8 cellular contexts compared by ENCODE assay signal in genomic region chr7:40717242-40717641, GRCh38.
A peak's percentile ranks its signal among the peaks of the same experiment; 100 is the strongest.
DNase-seq lines count a peak whose midpoint lies in the region; ATAC-seq and TF ChIP-seq lines count a peak whose summit lies in the region.

No MANE protein-coding gene starts in this region.

- peak; percentile 37 for DNase-seq in activated CD4-positive, alpha-beta T cell treated with anti-CD3 and anti-CD28 coated beads, Interleukin-2, amount 10 ng/mL, durations not matched to agents 7 days and 5 days
- no peak for DNase-seq in activated CD4-positive, alpha-beta T cell treated with anti-CD3 and anti-CD28 coated beads, Interleukin-2, amount 50 U/mL, for 4 hours
- DNase-seq in NOMO-1 (lab: John Stamatoyannopoulos, UW; ENCODE audit: unreplicated experiment in 2 of 2) (peak; percentile 76 to 78), colonic mucosa (peak; percentile 39), immature natural killer cell (no peak), middle frontal gyrus (ENCODE audit: extremely low spot score, low spot score) (no peak)

- H3K4me3 Mint-ChIP-seq in activated CD4-positive, alpha-beta T cell treated with anti-CD3 and anti-CD28 coated beads, Interleukin-2, amount 10 ng/mL, durations not matched to agents 7 days and 5 days: no peak overlapping the region
- H3K4me3 Mint-ChIP-seq in immature natural killer cell: no peak overlapping the region

- H3K4me3 ChIP-seq in colonic mucosa: no peak overlapping the region
- H3K4me3 ChIP-seq in mesodermal cell (ENCODE audit: extremely low read depth, insufficient read depth, low read length, poor library complexity, severe bottlenecking): no peak overlapping the region

- POLR2A ChIA-PET in activated CD4-positive, alpha-beta T cell treated with anti-CD3 and anti-CD28 coated beads, Interleukin-2, amount 10 ng/mL, durations not matched to agents 7 days and 5 days (lab: Charles Lee): no interaction called here

- no peaks in the 10 kb centered on the region for H3K27me3 ChIP-seq in colonic mucosa

- H3K27ac ChIP-seq in colonic mucosa (no peak overlapping the region), mesodermal cell (ENCODE audit: low read depth, low read length, severe bottlenecking) (peak overlapping the region; percentile 92)

- H3K36me3 ChIP-seq in colonic mucosa: no peaks in the 10 kb centered on the region
- H3K36me3 ChIP-seq in mesodermal cell (ENCODE audit: control insufficient read depth, insufficient read depth, low read length): no peaks in the 10 kb centered on the region

- no peak for TF ChIP-seq CTCF in colonic mucosa (IDR thresholded peaks at IDR 0.05)

- WGBS in mesodermal cell (ENCODE audit: insufficient coverage in 2 of 2), 2 experiments: 34 to 43% methylated on average over 4 of the region's 9 CpGs

- intact Hi-C loops in colonic mucosa (cut with DNase I): no loop called here

- ATAC-seq in HG02885 (IDR thresholded peaks at IDR 0.05; ENCODE audit: poor library complexity, unreplicated experiment): peak; percentile 91

- H3K27ac Mint-ChIP-seq in activated CD4-positive, alpha-beta T cell treated with anti-CD3 and anti-CD28 coated beads, Interleukin-2, amount 10 ng/mL, durations not matched to agents 7 days and 5 days: no peak overlapping the region
- H3K27ac Mint-ChIP-seq in immature natural killer cell: no peak overlapping the region

- no peaks in the 10 kb centered on the region for H3K9me3 Mint-ChIP-seq in activated CD4-positive, alpha-beta T cell treated with anti-CD3 and anti-CD28 coated beads, Interleukin-2, amount 10 ng/mL, durations not matched to agents 7 days and 5 days
- H3K9me3 Mint-ChIP-seq in immature natural killer cell: peaks cover 0 to 10% (median under 1%) of the 10 kb centered on the region in 6 donors

- peaks cover 11% of the 10 kb centered on the region for H3K27me3 Mint-ChIP-seq in activated CD4-positive, alpha-beta T cell treated with anti-CD3 and anti-CD28 coated beads, Interleukin-2, amount 10 ng/mL, durations not matched to agents 7 days and 5 days
- peaks cover 0 to 1% (median 0%) of the 10 kb centered on the region in 3 donors for H3K27me3 Mint-ChIP-seq in immature natural killer cell (ENCODE audit: low read depth in 3 of 3)

- no peaks in the 10 kb centered on the region for H3K9me3 ChIP-seq in colonic mucosa
- no peaks in the 10 kb centered on the region for H3K9me3 ChIP-seq in mesodermal cell (ENCODE audit: control insufficient read depth, low read length)

- H3K36me3 Mint-ChIP-seq in activated CD4-positive, alpha-beta T cell treated with anti-CD3 and anti-CD28 coated beads, Interleukin-2, amount 10 ng/mL, durations not matched to agents 7 days and 5 days (ENCODE audit: low read depth): no peaks in the 10 kb centered on the region
- H3K36me3 Mint-ChIP-seq in immature natural killer cell: no peaks in the 10 kb centered on the region

- H3K4me1 ChIP-seq in colonic mucosa (no peaks in the 10 kb centered on the region), mesodermal cell (ENCODE audit: control insufficient read depth, insufficient read depth, low read length, poor library complexity, severe bottlenecking) (peaks cover 35% of the 10 kb centered on the region)

- H3K4me1 Mint-ChIP-seq in activated CD4-positive, alpha-beta T cell treated with anti-CD3 and anti-CD28 coated beads, Interleukin-2, amount 10 ng/mL, durations not matched to agents 7 days and 5 days: peaks cover 11% of the 10 kb centered on the region
- no peaks in the 10 kb centered on the region for H3K4me1 Mint-ChIP-seq in immature natural killer cell

- H3K9ac ChIP-seq in colonic mucosa (ENCODE audit: low read depth in 2 of 2, low read length in 2 of 2): no peak overlapping the region

- CTCF ChIA-PET in activated CD4-positive, alpha-beta T cell treated with anti-CD3 and anti-CD28 coated beads, Interleukin-2, amount 10 ng/mL, durations not matched to agents 7 days and 5 days (lab: Charles Lee): no interaction called here

Comparison
In these comparisons a context has a peak if more than half of its experiments do, and no peak if none do; other contexts are left out.
1. DNase-seq: peak in activated CD4-positive, alpha-beta T cell treated with anti-CD3 and anti-CD28 coated beads, Interleukin-2, amount 10 ng/mL, durations not matched to agents 7 days and 5 days (single experiment), NOMO-1 (2 of 2) and colonic mucosa (single experiment); none in activated CD4-positive, alpha-beta T cell treated with anti-CD3 and anti-CD28 coated beads, Interleukin-2, amount 50 U/mL, for 4 hours (0 of 2), immature natural killer cell (0 of 3) and middle frontal gyrus (single experiment).